7 cellular contexts compared by ENCODE assay signal in genomic region chr2:28390241-28390856, GRCh38. TPM values are rescaled to one million over a fixed set of nuclear protein-coding genes. Genes with fewer than 3 reads are reported as not detected.
DNase-seq lines count a peak whose midpoint lies in the region; ATAC-seq and TF ChIP-seq lines count a peak whose summit lies in the region.

No MANE protein-coding gene starts in this region.

- H3K4me3 ChIP-seq in GM12875 (ENCODE audit: low read depth, low read length), result peak overlapping the region; percentile 65
- H3K4me3 ChIP-seq in Karpas-422 (ENCODE audit: low read length), result peak overlapping the region; percentile 63
- H3K4me3 ChIP-seq in adrenal gland, result peak overlapping the region in 2 of 4 donors; percentile 42 to 90
- peak overlapping the region; percentile 54 to 86 (median 72) for H3K4me3 ChIP-seq in upper lobe of left lung

- TF ChIP-seq EP300 in upper lobe of left lung (IDR thresholded peaks at IDR 0.05), result peak in 3 of 4 donors; percentile 13 to 62 (median 33)

- TF ChIP-seq POLR2A in adrenal gland (IDR thresholded peaks at IDR 0.05), result peak; percentile 74 to 75
- peak in 2 of 4 donors; percentile 74 to 75 for TF ChIP-seq POLR2A in upper lobe of left lung (IDR thresholded peaks at IDR 0.05)

- H3K27ac ChIP-seq in Karpas-422 (ENCODE audit: low read length) (no peak overlapping the region), adrenal gland (peak overlapping the region; percentile 94 to 100 (median 98)), upper lobe of left lung (peak overlapping the region; percentile 98 to 100 (median 99))

- H3K27me3 ChIP-seq in Karpas-422 (ENCODE audit: low read length) (no peaks in the 10 kb centered on the region; the same call in 1 of the 2 replicates), adrenal gland (no peaks in the 10 kb centered on the region), upper lobe of left lung (no peaks in the 10 kb centered on the region)

- H3K9ac ChIP-seq in Karpas-422 (ENCODE audit: low read length), result peak overlapping the region; percentile 53

- H3K4me1 ChIP-seq in Karpas-422 (ENCODE audit: low read length) (peaks cover 28% of the 10 kb centered on the region), adrenal gland (replicated peaks in 1 of 2) (peaks cover 4 to 14% of the 10 kb centered on the region in 2 donors), upper lobe of left lung (peaks cover 4 to 20% (median 7%) of the 10 kb centered on the region in 4 donors)

- H3K9me2 ChIP-seq in Karpas-422 (replicated peaks; ENCODE audit: insufficient read depth, low read length), result no peaks in the 10 kb centered on the region

- no peaks in the 10 kb centered on the region for H3K79me2 ChIP-seq in Karpas-422 (ENCODE audit: low read length)

- TF ChIP-seq CTCF in GM12875 (IDR thresholded peaks at IDR 0.05; ENCODE audit: borderline replicate concordance, insufficient read depth, low read depth, low read length), result no peak
- peak in 4 of 6 experiments; percentile 20 to 50 (median 38) for TF ChIP-seq CTCF in adrenal gland (IDR thresholded peaks at IDR 0.05)
- TF ChIP-seq CTCF in upper lobe of left lung (IDR thresholded peaks at IDR 0.05), result peak in 5 of 6 experiments; percentile 2 to 73 (median 56)

- H4K20me1 ChIP-seq in Karpas-422 (ENCODE audit: insufficient read depth, low read depth, low read length), result 0 out of 2 replicates have a peak, but pooled peaks cover 7% of the 10 kb centered on the region

- DNase-seq in Karpas-422 (peak; percentile 75), T follicular helper cell (ENCODE audit: low read depth) (peak; percentile 75), adrenal gland (peak; percentile 88 to 97 (median 96)), left cardiac atrium (peak; percentile 95), posterior vena cava (ENCODE audit: low spot score) (peak; percentile 98), upper lobe of left lung (peak; percentile 93 to 94)

- WGBS in adrenal gland, 4 donors, result 0 to 1% (median 0%) methylated on average over 22 to 53 of the region's 53 CpGs
- WGBS in upper lobe of left lung, 2 donors, result 0 to 1% methylated on average over 7 to 52 of the region's 53 CpGs

- ATAC-seq in left cardiac atrium, result peak; percentile 10 to 24
- ATAC-seq in upper lobe of left lung (ENCODE audit: low FRiP score in 2 of 2), result peak; percentile 45 to 49

- peak overlapping the region; percentile 77 for H2AFZ ChIP-seq in Karpas-422 (ENCODE audit: low read length)

- H3K36me3 ChIP-seq in Karpas-422 (ENCODE audit: insufficient read depth, low read length) (no peaks in the 10 kb centered on the region), adrenal gland (replicated peaks in 1 of 2) (no peaks in the 10 kb centered on the region), upper lobe of left lung (no peaks in the 10 kb centered on the region)

- intact Hi-C loops in adrenal gland (cut with DNase I) (loop anchor here (5.0 to 10.0 kb wide), 3 partner anchors 433 to 686 kb away; partner anchors contain the start of gene MRPL33 (in 1 of the 2)), left cardiac atrium (cut with DNase I) (loop anchor here (2.0 to 10.0 kb wide), 4 partner anchors 56 to 686 kb away; partner anchors contain the start of genes BABAM2 (in 1 of the 2) and RBKS (in 1 of the 2)), posterior vena cava (cut with DNase I) (loop anchor here (5.0 to 10.0 kb wide), 2 partner anchors 496 to 683 kb away; partner anchors contain the start of genes BABAM2 (in 1 of the 2) and RBKS (in 1 of the 2))

- peak overlapping the region; percentile 77 for H3K4me2 ChIP-seq in Karpas-422 (ENCODE audit: low read depth, low read length, poor library complexity, severe bottlenecking)

- no peaks in the 10 kb centered on the region for H3K9me3 ChIP-seq in Karpas-422 (ENCODE audit: low read length)
- no peaks in the 10 kb centered on the region for H3K9me3 ChIP-seq in adrenal gland (replicated peaks in 1 of 3)
- H3K9me3 ChIP-seq in upper lobe of left lung, result no peaks in the 10 kb centered on the region

RNA-seq across cellular contexts. Expression of gene FOSL2, which starts 2.3 kb away (rescaled TPM):
- total RNA-seq in Karpas-422 (2014; rRNA removed; shearing (Covaris generic); ENCODE audit: low replicate concordance), result 0.30 and 0.61 TPM in 2 replicates
- total RNA-seq in adrenal gland (100 to 1,000 TPM; 392 to 760 (median 431) TPM), left cardiac atrium (100 to 1,000 TPM in 1 of 2 donors, 10 to 100 TPM in 1; 66.6 to 140 TPM), posterior vena cava (100 to 1,000 TPM; 105 to 141 TPM), upper lobe of left lung (100 to 1,000 TPM in 3 of 6 donors, 10 to 100 TPM in 3; 71.0 to 137 (median 91.0) TPM)
- polyA plus RNA-seq in adrenal gland, result 100 to 1,000 TPM in 1 of 3 donors, 10 to 100 TPM in 2; 83.3 to 143 (median 92.8) TPM

Comparison
In these comparisons a context has a peak if more than half of its experiments do, and no peak if none do; other contexts are left out.
1. RNA of gene FOSL2, which starts 2.3 kb away (total RNA-seq): 392 to 760 TPM in adrenal gland, 105 to 141 TPM in posterior vena cava, 66.6 to 140 TPM in left cardiac atrium and 71.0 to 137 TPM in upper lobe of left lung; 0.30 to 0.61 TPM in Karpas-422; every median in the first group is over 10 times any median in the second.
2. Peak in every context shown above with its lines, with median percentiles within 50 percentile points of each other: DNase-seq.